21 cellular contexts compared by ENCODE assay signal in the genomic region with DNA sequence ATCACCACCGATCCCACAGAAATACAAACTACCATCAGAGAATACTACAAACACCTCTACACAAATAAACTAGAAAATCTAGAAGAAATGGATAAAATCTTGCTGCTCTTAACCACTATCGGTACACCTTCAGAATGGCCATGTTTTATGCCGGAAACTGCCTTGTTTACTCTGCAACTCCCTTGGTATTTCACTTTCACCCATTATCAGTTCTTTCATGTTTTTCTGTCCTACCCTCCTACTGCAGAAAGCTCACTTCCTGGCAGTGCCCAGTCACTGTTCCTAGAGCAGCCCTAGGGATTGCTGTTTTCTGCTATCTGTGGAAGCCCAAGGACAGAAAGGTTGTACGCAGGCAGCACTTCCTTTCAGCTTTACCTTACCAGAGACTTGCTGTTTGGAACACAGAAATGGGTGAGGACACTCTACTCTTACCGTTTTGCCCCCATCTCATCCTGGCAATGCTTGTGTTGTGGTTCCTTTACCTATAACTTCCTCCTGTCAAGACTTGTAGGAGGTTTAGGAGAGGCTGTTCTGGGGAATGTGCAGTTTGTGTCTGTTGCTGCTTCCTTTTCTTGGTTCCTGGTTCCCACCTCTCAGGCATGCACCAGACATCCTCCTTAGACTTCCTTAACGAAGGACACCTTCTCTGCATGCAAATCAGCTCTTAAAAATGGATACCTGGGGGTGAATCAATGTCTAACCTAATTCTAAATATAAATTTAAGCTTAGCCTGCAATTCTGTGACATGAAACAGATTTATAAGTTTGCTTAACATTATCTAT.
DNase-seq lines count a peak whose midpoint lies in the region; ATAC-seq and TF ChIP-seq lines count a peak whose summit lies in the region.
"Had no signal": no experiment of that assay in that cellular context is flagged by ENCODE, and none has a peak within 500 bp of the region (broad histone marks: within the 10 kb centered on the region; RNA-seq: fewer than 3 reads in every experiment).

No MANE protein-coding gene starts in this region.

- no peak overlapping the region for H3K9ac ChIP-seq in DND-41 (ENCODE audit: low read depth, low read length)
- H3K9ac ChIP-seq in PC-3 (ENCODE audit: low read length): no peak overlapping the region

- peaks cover 0 to 1% of the 10 kb centered on the region in 2 donors for H3K9me3 Mint-ChIP-seq in effector memory CD8-positive, alpha-beta T cell

- peak overlapping the region; percentile 11; the same call in 1 of the 2 replicates for H3K27ac ChIP-seq in DND-41 (ENCODE audit: low read length)
- H3K27ac ChIP-seq in PC-3 (ENCODE audit: low read length): no peak overlapping the region
- H3K27ac ChIP-seq: A549, C4-2B, esophagus squamous epithelium, left lung, Peyer's patch had no signal

- CTCF ChIA-PET in PC-3 (lab: Charles Lee): no interaction called here

- H3K9me3 ChIP-seq in DND-41 (ENCODE audit: insufficient read depth, low read length, severe bottlenecking): no peaks in the 10 kb centered on the region
- no peaks in the 10 kb centered on the region for H3K9me3 ChIP-seq in PC-3 (ENCODE audit: low read length)
- H3K9me3 ChIP-seq: A549 had no signal

- H3F3A ChIP-seq in PC-3 (ENCODE audit: low read length, unreplicated experiment): no peaks in the 10 kb centered on the region

- H3K4me3 Mint-ChIP-seq in effector memory CD8-positive, alpha-beta T cell: no peak overlapping the region
- H3K4me3 Mint-ChIP-seq: central memory CD8-positive, alpha-beta T cell had no signal

- no peaks in the 10 kb centered on the region for H4K20me1 ChIP-seq in DND-41 (ENCODE audit: insufficient read depth, low read length)
- no peaks in the 10 kb centered on the region for H4K20me1 ChIP-seq in PC-3 (ENCODE audit: low read length)

- H3K36me3 ChIP-seq in DND-41 (ENCODE audit: insufficient read depth, low read length) (no peaks in the 10 kb centered on the region), PC-3 (ENCODE audit: low read depth, low read length) (no peaks in the 10 kb centered on the region)
- H3K36me3 ChIP-seq: esophagus squamous epithelium, left lung, Peyer's patch had no signal

- no peaks in the 10 kb centered on the region for H3K27me3 ChIP-seq in DND-41 (ENCODE audit: insufficient read depth, low read length, poor library complexity)
- no peaks in the 10 kb centered on the region for H3K27me3 ChIP-seq in PC-3 (ENCODE audit: low read length)
- H3K27me3 ChIP-seq: esophagus squamous epithelium, left lung, Peyer's patch had no signal

- H3K27ac Mint-ChIP-seq in effector memory CD8-positive, alpha-beta T cell: no peak overlapping the region

- H3K36me3 Mint-ChIP-seq in effector memory CD8-positive, alpha-beta T cell (ENCODE audit: insufficient read depth): no peaks in the 10 kb centered on the region

- ATAC-seq in DND-41 (ENCODE audit: insufficient read depth, low read depth): peak; percentile 45; the same call in 1 of the 3 replicates
- peak; percentile 58 for ATAC-seq in GM19397 (IDR thresholded peaks at IDR 0.05; ENCODE audit: unreplicated experiment)
- ATAC-seq in HG02885 (IDR thresholded peaks at IDR 0.05; ENCODE audit: poor library complexity, unreplicated experiment): peak; percentile 67
- ATAC-seq in PC-3: peak; percentile 40
- no peak for ATAC-seq in effector memory CD8-positive, alpha-beta T cell (replicated peaks)
- ATAC-seq in GM18909 (IDR thresholded peaks at IDR 0.05; ENCODE audit: poor library complexity, unreplicated experiment): no peak
- ATAC-seq: A549, left lung had no signal

- TF ChIP-seq CTCF in DND-41 (IDR thresholded peaks at IDR 0.05; ENCODE audit: borderline replicate concordance, extremely low read depth, low read length, poor library complexity, severe bottlenecking): no peak
- no peak for TF ChIP-seq CTCF in PC-3 (conservative IDR thresholded peaks at IDR 0.05; ENCODE audit: low read depth, low read length)

- no peaks in the 10 kb centered on the region for H3K4me1 Mint-ChIP-seq in effector memory CD8-positive, alpha-beta T cell (ENCODE audit: low read depth in 2 of 2)
- H3K4me1 Mint-ChIP-seq: central memory CD8-positive, alpha-beta T cell had no signal

- no peaks in the 10 kb centered on the region for H3K79me2 ChIP-seq in DND-41 (ENCODE audit: insufficient read depth, low read length)
- H3K79me2 ChIP-seq in PC-3 (ENCODE audit: low read length): no peaks in the 10 kb centered on the region

- H3K4me1 ChIP-seq in DND-41 (ENCODE audit: insufficient read depth, low read length) (peaks cover 7% of the 10 kb centered on the region), PC-3 (ENCODE audit: insufficient read depth, low read length) (no peaks in the 10 kb centered on the region)
- H3K4me1 ChIP-seq: A549, esophagus squamous epithelium, left lung, Peyer's patch had no signal

- no peaks in the 10 kb centered on the region for H3K9me2 ChIP-seq in PC-3 (replicated peaks; ENCODE audit: low read length)

- H3K4me2 ChIP-seq in DND-41 (ENCODE audit: insufficient read depth, low read length) (0 out of 2 replicates have a peak overlapping the region, but pooled peaks have one; percentile 0), PC-3 (ENCODE audit: low read length) (no peak overlapping the region)
- H3K4me2 ChIP-seq: A549 had no signal

- no TSS peak for BruUV-seq in PC-3 (replicated peaks; lab: Mats Ljungman, UMichigan)

- DNase-seq in DND-41: peak; percentile 8
- no peak for DNase-seq in PC-3
- DNase-seq in effector memory CD8-positive, alpha-beta T cell: no peak
- no peak for DNase-seq in medulla oblongata (ENCODE audit: extremely low spot score)
- no peak for DNase-seq in Kasumi-1 (lab: John Stamatoyannopoulos, UW)
- DNase-seq: activated CD4-positive, alpha-beta T cell treated with anti-CD3 and anti-CD28 coated beads, Interleukin-2, amount 50 U/mL, for 1 hour; activated naive CD4-positive, alpha-beta T cell; DMS 273 treated with DMSO at 0.1 percent for 48 hours; esophagus squamous epithelium; left lung; NCI-H1417 treated with DMSO at 0.1 percent for 48 hours; NCI-H2171; NCI-H82; Peyer's patch; stimulated activated CD8-positive, alpha-beta memory T cell treated with anti-CD3 and anti-CD28 coated beads, Interleukin-4, amount 100 ng/mL, for 48 hours had no signal

- intact Hi-C loops in PC-3 (cut with micrococcal nuclease): no loop called here

- H3K27me3 Mint-ChIP-seq in effector memory CD8-positive, alpha-beta T cell: no peaks in the 10 kb centered on the region
- H3K27me3 Mint-ChIP-seq: central memory CD8-positive, alpha-beta T cell had no signal

- H2AFZ ChIP-seq in DND-41 (ENCODE audit: low read depth, low read length): peak overlapping the region; percentile 48
- H2AFZ ChIP-seq in PC-3 (ENCODE audit: low read length): peak overlapping the region; percentile 53

- H3K4me3 ChIP-seq in DND-41 (ENCODE audit: low read depth in 1 of 2, low read length in 2 of 2) (no peak overlapping the region), PC-3 (ENCODE audit: low read length) (no peak overlapping the region)
- H3K4me3 ChIP-seq: A549, esophagus squamous epithelium, left lung, Peyer's patch had no signal

- POLR2A ChIA-PET in PC-3 (lab: Charles Lee; ENCODE audit: unreplicated experiment): no interaction called here

Comparison
In these comparisons a context has a peak if more than half of its experiments do, and no peak if none do; other contexts are left out.
1. ATAC-seq: peak in DND-41 (single experiment), GM19397 (single experiment), HG02885 (single experiment) and PC-3 (single experiment); none in effector memory CD8-positive, alpha-beta T cell (single experiment) and GM18909 (single experiment).